Comparison of ENCODE assay signal across 1 cellular context in genomic region chr12:10722905-10723866, GRCh38.
TF ChIP-seq lines count a peak whose summit lies in the region.

Gene YBX3, minus strand, starts transcription at chr12:10723323. Its CDS starts 212 bp downstream, at chr12:10723111.

TF ChIP-seq in HepG2, 621 proteins besides CTCF, POLR2A, EP300 and RAD21 (continued from another document and continues in another):
- TF ChIP-seq PRDM15 (CRISPR knock-in tag; IDR thresholded peaks at IDR 0.05) = peak; percentile 87; the same call in 1 of the 2 replicates
- peak; percentile 12; the same call in 1 of the 2 replicates for TF ChIP-seq ZNF564 (CRISPR knock-in tag; IDR thresholded peaks at IDR 0.05)
- peak; percentile 74; the same call in 1 of the 2 replicates for TF ChIP-seq CCDC6 (CRISPR knock-in tag; IDR thresholded peaks at IDR 0.05)
- TF ChIP-seq ZSCAN21 (CRISPR knock-in tag; IDR thresholded peaks at IDR 0.05; ENCODE audit: borderline replicate concordance) = 0 out of 2 replicates have a peak, but pooled peaks have one; percentile 19
- TF ChIP-seq NR3C1 (CRISPR knock-in tag; IDR thresholded peaks at IDR 0.05) = no peak
- peak; percentile 68; the same call in 1 of the 2 replicates for TF ChIP-seq DRAP1 (CRISPR knock-in tag; IDR thresholded peaks at IDR 0.05)
- no peak for TF ChIP-seq CBX1 (IDR thresholded peaks at IDR 0.05; ENCODE audit: low read depth)
- TF ChIP-seq ZC3H4 (CRISPR knock-in tag; IDR thresholded peaks at IDR 0.05; ENCODE audit: borderline replicate concordance) = no peak
- no peak for TF ChIP-seq SMARCC2 (IDR thresholded peaks at IDR 0.05)
- TF ChIP-seq ZFP41 (CRISPR knock-in tag; IDR thresholded peaks at IDR 0.05; ENCODE audit: borderline replicate concordance) = no peak
- no peak for TF ChIP-seq SALL1 (CRISPR knock-in tag; IDR thresholded peaks at IDR 0.05)
- peak; percentile 74; the same call in 1 of the 2 replicates for TF ChIP-seq ZBED4 (CRISPR knock-in tag; IDR thresholded peaks at IDR 0.05; ENCODE audit: borderline replicate concordance)
- TF ChIP-seq CEBPZ (IDR thresholded peaks at IDR 0.05; ENCODE audit: low read length) = no peak
- no peak for TF ChIP-seq GRHL1 (CRISPR knock-in tag; conservative IDR thresholded peaks at IDR 0.05)
- 0 out of 2 replicates have a peak, but pooled peaks have one; percentile 40 for TF ChIP-seq DR1 (CRISPR knock-in tag; IDR thresholded peaks at IDR 0.05)
- no peak for TF ChIP-seq NFATC3 (CRISPR knock-in tag; IDR thresholded peaks at IDR 0.05)
- TF ChIP-seq KLF11 (CRISPR knock-in tag; IDR thresholded peaks at IDR 0.05) = no peak
- 0 out of 2 replicates have a peak, but pooled peaks have one; percentile 51 for TF ChIP-seq ZXDC (CRISPR knock-in tag; IDR thresholded peaks at IDR 0.05)
- 0 out of 2 replicates have a peak, but pooled peaks have one; percentile 30 for TF ChIP-seq ATF7-NPFF (CRISPR knock-in tag; IDR thresholded peaks at IDR 0.05; ENCODE audit: low read depth)
- TF ChIP-seq SMAD3 (CRISPR knock-in tag; IDR thresholded peaks at IDR 0.05) = no peak
- peak; percentile 42; the same call in 1 of the 2 replicates for TF ChIP-seq KLF6 (CRISPR knock-in tag; IDR thresholded peaks at IDR 0.05)
- no peak for TF ChIP-seq ZNF513 (CRISPR knock-in tag; conservative IDR thresholded peaks at IDR 0.05)
- no peak for TF ChIP-seq GFI1 (CRISPR knock-in tag; IDR thresholded peaks at IDR 0.05; ENCODE audit: borderline replicate concordance)
- TF ChIP-seq ISL2 (CRISPR knock-in tag; IDR thresholded peaks at IDR 0.05) = 0 out of 2 replicates have a peak, but pooled peaks have one; percentile 33
- TF ChIP-seq PHF8 (CRISPR knock-in tag; IDR thresholded peaks at IDR 0.05) = 0 out of 2 replicates have a peak, but pooled peaks have one; percentile 42
- peak; percentile 27 for TF ChIP-seq HNRNPLL (IDR thresholded peaks at IDR 0.05; ENCODE audit: low read depth, low read length, poor library complexity, severe bottlenecking)
- no peak for TF ChIP-seq HES4 (CRISPR knock-in tag; IDR thresholded peaks at IDR 0.05; ENCODE audit: borderline replicate concordance)
- no peak for TF ChIP-seq RFX5 (IDR thresholded peaks at IDR 0.05; ENCODE audit: low read depth, low read length)
- TF ChIP-seq AHR (CRISPR knock-in tag; IDR thresholded peaks at IDR 0.05) = no peak
- no peak for TF ChIP-seq ZNF256 (CRISPR knock-in tag; conservative IDR thresholded peaks at IDR 0.05)
- peak; percentile 10; the same call in 1 of the 3 replicates for TF ChIP-seq MXI1 (IDR thresholded peaks at IDR 0.05; ENCODE audit: borderline replicate concordance, low read depth, low read length)
- peak; percentile 54 for TF ChIP-seq SAP130 (CRISPR knock-in tag; IDR thresholded peaks at IDR 0.05; ENCODE audit: low read depth)
- TF ChIP-seq ZNF605 (CRISPR knock-in tag; IDR thresholded peaks at IDR 0.05) = peak; percentile 57; the same call in 1 of the 2 replicates
- TF ChIP-seq ZNF720 (CRISPR knock-in tag; IDR thresholded peaks at IDR 0.05) = no peak
- no peak for TF ChIP-seq NR0B2 (CRISPR knock-in tag; IDR thresholded peaks at IDR 0.05)
- peak; percentile 54 for TF ChIP-seq POLR2AphosphoS5 (IDR thresholded peaks at IDR 0.05; ENCODE audit: low read depth, low read length)
- TF ChIP-seq FOXP4 (CRISPR knock-in tag; IDR thresholded peaks at IDR 0.05) = peak; percentile 34; the same call in 1 of the 2 replicates
- no peak for TF ChIP-seq ARNTL (CRISPR knock-in tag; IDR thresholded peaks at IDR 0.05)
- TF ChIP-seq GZF1 (CRISPR knock-in tag; IDR thresholded peaks at IDR 0.05) = no peak
